1 cellular context compared by ENCODE assay signal in genomic region chr11:117465236-117465997, GRCh38.
TF ChIP-seq lines count a peak whose summit lies in the region.

No MANE protein-coding gene starts in this region.

TF ChIP-seq in IMR-90, 13 proteins besides CTCF, POLR2A, EP300 and RAD21 (continued from another document):
- TF ChIP-seq FOS (IDR thresholded peaks at IDR 0.05; ENCODE audit: low read depth, low read length) (no peak), MAFK (IDR thresholded peaks at IDR 0.05; ENCODE audit: low read depth, low read length) (no peak), MXI1 (IDR thresholded peaks at IDR 0.05; ENCODE audit: borderline replicate concordance, low read depth, low read length) (no peak)
TF ChIP-seq in IMR-90: peak in this region for 0.
